ENCODE assay signal across 11 cellular contexts in genomic region chr4:1193206-1194027, GRCh38. TPM values are rescaled to one million over a fixed set of nuclear protein-coding genes. Genes with fewer than 3 reads are reported as not detected.
DNase-seq lines count a peak whose midpoint lies in the region; ATAC-seq, FAIRE-seq and TF ChIP-seq lines count a peak whose summit lies in the region.
"Had no signal": no experiment of that assay in that cellular context is flagged by ENCODE, and none has a peak within 500 bp of the region (broad histone marks: within the 10 kb centered on the region; RNA-seq: fewer than 3 reads in every experiment).

No MANE protein-coding gene starts in this region.

- peak; percentile 9 for ATAC-seq in HepG2
- peak; percentile 40 for ATAC-seq in stimulated activated memory B cell treated with anti-CD40 and anti-IgM and Interleukin-4, amounts not matched to agents 10 μg/mL and 1 μg/mL and 100 μg/mL, for 72 hours

- no peaks in the 10 kb centered on the region for H3K36me3 ChIP-seq in ascending aorta
- no peaks in the 10 kb centered on the region; a peak in 2 of 5 replicates for H3K36me3 ChIP-seq in HepG2 (replicated peaks in 1 of 2; ENCODE audit: control insufficient read depth in 1 of 2, insufficient read depth in 2 of 2, low read length in 2 of 2)

- BruUV-seq in HepG2 (replicated peaks; lab: Mats Ljungman, UMichigan): no TSS peak

- H3K27ac ChIP-seq in ascending aorta (peak overlapping the region; percentile 87 to 95), HepG2 (ENCODE audit: extremely low read length, insufficient read depth, low read length) (no peak overlapping the region)

- TF ChIP-seq POLR2A in HepG2 (IDR thresholded peaks at IDR 0.05; ENCODE audit: insufficient read depth in 1 of 2, low read depth in 2 of 2, low read length in 2 of 2): no peak

- no peaks in the 10 kb centered on the region for H3K9me3 Mint-ChIP-seq in stimulated activated memory B cell treated with anti-CD40 and anti-IgM and Interleukin-4, amounts not matched to agents 10 μg/mL and 1 μg/mL and 100 μg/mL, for 72 hours
- no peaks in the 10 kb centered on the region for H3K9me3 Mint-ChIP-seq in activated naive CD4-positive, alpha-beta T cell treated with anti-CD3 and anti-CD28 coated beads, Interleukin-2, amount 10 ng/mL, durations not matched to agents 7 days and 5 days
- H3K9me3 Mint-ChIP-seq: activated naive CD4-positive, alpha-beta T cell treated with anti-CD3 and anti-CD28 coated beads, Interleukin-2, amount 50 U/mL, for 24 hours had no signal

- no peaks in the 10 kb centered on the region for H3K27me3 Mint-ChIP-seq in stimulated activated memory B cell treated with anti-CD40 and anti-IgM and Interleukin-4, amounts not matched to agents 10 μg/mL and 1 μg/mL and 100 μg/mL, for 72 hours
- peaks cover 12% of the 10 kb centered on the region for H3K27me3 Mint-ChIP-seq in activated naive CD4-positive, alpha-beta T cell treated with anti-CD3 and anti-CD28 coated beads, Interleukin-2, amount 10 ng/mL, durations not matched to agents 7 days and 5 days
- H3K27me3 Mint-ChIP-seq: activated naive CD4-positive, alpha-beta T cell treated with anti-CD3 and anti-CD28 coated beads, Interleukin-2, amount 50 U/mL, for 24 hours had no signal

- no peak overlapping the region for H3K4me3 Mint-ChIP-seq in stimulated activated memory B cell treated with anti-CD40 and anti-IgM and Interleukin-4, amounts not matched to agents 10 μg/mL and 1 μg/mL and 100 μg/mL, for 72 hours
- H3K4me3 Mint-ChIP-seq in activated naive CD4-positive, alpha-beta T cell treated with anti-CD3 and anti-CD28 coated beads, Interleukin-2, amount 10 ng/mL, durations not matched to agents 7 days and 5 days: no peak overlapping the region
- H3K4me3 Mint-ChIP-seq: activated naive CD4-positive, alpha-beta T cell treated with anti-CD3 and anti-CD28 coated beads, Interleukin-2, amount 50 U/mL, for 24 hours had no signal

- H4K20me1 ChIP-seq in HepG2 (ENCODE audit: insufficient read depth, low read length): no peaks in the 10 kb centered on the region

- H3K4me3 ChIP-seq in GM12865 (ENCODE audit: low read depth, low read length) (no peak overlapping the region), ascending aorta (peak overlapping the region in 1 of 2 donors; percentile 25), HepG2 (replicated peaks in 1 of 3; ENCODE audit: insufficient read depth in 1 of 3, low read depth in 2 of 3, low read length in 3 of 3) (no peak overlapping the region)

- FAIRE-seq in HepG2 (lab: Jason Lieb, UNC): no peak
- FAIRE-seq in GM19239 (lab: Jason Lieb, UNC): no peak
- FAIRE-seq: H1 had no signal

- H3K27me3 ChIP-seq in ascending aorta (no peaks in the 10 kb centered on the region), HepG2 (ENCODE audit: control insufficient read depth in 1 of 2, insufficient read depth in 2 of 2, low read length in 2 of 2) (no peaks in the 10 kb centered on the region)

- no peaks in the 10 kb centered on the region for H3K4me1 Mint-ChIP-seq in stimulated activated memory B cell treated with anti-CD40 and anti-IgM and Interleukin-4, amounts not matched to agents 10 μg/mL and 1 μg/mL and 100 μg/mL, for 72 hours
- peaks cover 7% of the 10 kb centered on the region for H3K4me1 Mint-ChIP-seq in activated naive CD4-positive, alpha-beta T cell treated with anti-CD3 and anti-CD28 coated beads, Interleukin-2, amount 10 ng/mL, durations not matched to agents 7 days and 5 days

- DNase-seq in GM12865 (ENCODE audit: low read depth): peak; percentile 1
- peak in 1 of 2 donors; percentile 59 for DNase-seq in ascending aorta (ENCODE audit: low spot score in 2 of 2)
- DNase-seq in HepG2 (ENCODE audit: low spot score): no peak
- no peak for DNase-seq in GM19239 (ENCODE audit: insufficient read length, low spot score)
- no peak for DNase-seq in SKM-1 (lab: John Stamatoyannopoulos, UW; ENCODE audit: unreplicated experiment)
- DNase-seq in activated naive CD4-positive, alpha-beta T cell treated with anti-CD3 and anti-CD28 coated beads, Interleukin-2, amount 10 ng/mL, durations not matched to agents 7 days and 5 days: no peak
- DNase-seq in NCI-H345 (lab: John Stamatoyannopoulos, UW): no peak
- DNase-seq: NCI-H1417 treated with DMSO at 0.1 percent for 48 hours had no signal

- no peak overlapping the region for H3K27ac Mint-ChIP-seq in stimulated activated memory B cell treated with anti-CD40 and anti-IgM and Interleukin-4, amounts not matched to agents 10 μg/mL and 1 μg/mL and 100 μg/mL, for 72 hours
- H3K27ac Mint-ChIP-seq in activated naive CD4-positive, alpha-beta T cell treated with anti-CD3 and anti-CD28 coated beads, Interleukin-2, amount 10 ng/mL, durations not matched to agents 7 days and 5 days: no peak overlapping the region
- H3K27ac Mint-ChIP-seq: activated naive CD4-positive, alpha-beta T cell treated with anti-CD3 and anti-CD28 coated beads, Interleukin-2, amount 50 U/mL, for 24 hours had no signal

- no peak overlapping the region for H3K9ac ChIP-seq in HepG2 (ENCODE audit: insufficient read depth, low read depth, low read length)

- in situ Hi-C loops in HepG2 (cut with HindIII; ENCODE audit: extremely low pct_ligation_motif_present, low pct_unique_long_range_greater_than_20kb): no loop called here

- no peak for TF ChIP-seq RAD21 in HepG2 (CRISPR knock-in tag; IDR thresholded peaks at IDR 0.05)

- H3K9me3 ChIP-seq in ascending aorta (no peaks in the 10 kb centered on the region), HepG2 (ENCODE audit: low read length) (no peaks in the 10 kb centered on the region)

- no peaks in the 10 kb centered on the region for H3K79me2 ChIP-seq in HepG2 (ENCODE audit: insufficient read depth, low read length)

- no peak overlapping the region for H2AFZ ChIP-seq in HepG2 (ENCODE audit: low read length)

- CTCF ChIA-PET in HepG2 (lab: Yijun Ruan, JAX; ENCODE audit: low intra/inter-chr PET ratio, low total read pairs): no interaction called here
- CTCF ChIA-PET in activated naive CD4-positive, alpha-beta T cell treated with anti-CD3 and anti-CD28 coated beads, Interleukin-2, amount 10 ng/mL, durations not matched to agents 7 days and 5 days (lab: Charles Lee): no interaction called here

- TF ChIP-seq CTCF in GM12865 (IDR thresholded peaks at IDR 0.05; ENCODE audit: insufficient read depth, low read depth, low read length, missing control alignments) (no peak), ascending aorta (IDR thresholded peaks at IDR 0.05) (no peak), HepG2 (CRISPR knock-in tag; IDR thresholded peaks at IDR 0.05) (no peak)

- POLR2A ChIA-PET in HepG2 (lab: Yijun Ruan, JAX): interaction anchor here (2.2 to 2.8 kb wide), 2 partner anchors 11 to 20 kb away, joined by 11 to 15 read pairs; no protein-coding TSS in a partner anchor

- intact Hi-C loops in ascending aorta (cut with DNase I) (loop anchor here (2.0 to 5.0 kb wide), 5 partner anchors 17 to 261 kb away; partner anchors contain the start of genes CTBP1, GAK and TMEM175), HepG2 (cut with micrococcal nuclease; ENCODE audit: unreplicated experiment) (no loop called here)

- TF ChIP-seq EP300 in HepG2 (IDR thresholded peaks at IDR 0.05; ENCODE audit: low read depth in 2 of 2, low read length in 2 of 2) (no peak), HepG2 (CRISPR knock-in tag; IDR thresholded peaks at IDR 0.05; ENCODE audit: borderline replicate concordance) (no peak)

- 64% methylated on average over 28 of the region's 28 CpGs for WGBS in HepG2 (ENCODE audit: low lambda C conversion rate)

- H3K36me3 Mint-ChIP-seq in stimulated activated memory B cell treated with anti-CD40 and anti-IgM and Interleukin-4, amounts not matched to agents 10 μg/mL and 1 μg/mL and 100 μg/mL, for 72 hours: no peaks in the 10 kb centered on the region
- H3K36me3 Mint-ChIP-seq in activated naive CD4-positive, alpha-beta T cell treated with anti-CD3 and anti-CD28 coated beads, Interleukin-2, amount 10 ng/mL, durations not matched to agents 7 days and 5 days: peaks cover 18% of the 10 kb centered on the region

- H3K4me2 ChIP-seq in HepG2 (ENCODE audit: low read depth, low read length): no peak overlapping the region

- peaks cover 18 to 23% of the 10 kb centered on the region in 2 donors for H3K4me1 ChIP-seq in ascending aorta
- H3K4me1 ChIP-seq in HepG2 (ENCODE audit: insufficient read depth, low read length): peaks cover 15% of the 10 kb centered on the region

RNA-seq across cellular contexts. Expression of gene SPON2, which starts 21.0 kb away (rescaled TPM):
- total RNA-seq in ascending aorta: 14.0 TPM
- total RNA-seq in HepG2 (2016; rRNA removed; fragmentation: Illumina TruSeq; extraction: Trizol): 12.5 and 17.4 TPM in 2 replicates
- total RNA-seq in HepG2 (2016; cell fraction: cytosol; rRNA removed; fragmentation: Illumina TruSeq; extraction: Trizol; ENCODE audit: low read depth): 4.7 and 5.3 TPM in 2 replicates
- 13.2 and 25.5 TPM in 2 replicates for total RNA-seq in HepG2 (2016; cell fraction: insoluble cytoplasmic fraction; rRNA removed; fragmentation: Illumina TruSeq; extraction: Trizol)
- 9.4 and 9.5 TPM in 2 replicates for total RNA-seq in HepG2 (2016; cell fraction: membrane; rRNA removed; fragmentation: Illumina TruSeq; extraction: Trizol)
- total RNA-seq in HepG2 (2016; cell fraction: nucleus; rRNA removed; fragmentation: Illumina TruSeq; extraction: Trizol): 15.0 and 17.4 TPM in 2 replicates
- polyA plus RNA-seq in HepG2 (2011; rRNA removed): 55.2 and 80.8 TPM in 2 replicates
- polyA plus RNA-seq in HepG2 (2011; cell fraction: cytosol; rRNA removed): 34.7 and 69.3 TPM in 2 replicates
- polyA plus RNA-seq in HepG2 (2011; cell fraction: nucleus; rRNA removed): 320 and 335 TPM in 2 replicates
- 21.8 and 46.8 TPM in 2 replicates for polyA plus RNA-seq in HepG2 (2012)
- polyA plus RNA-seq in HepG2 (2016; cell fraction: cytosol; fragmentation: Illumina TruSeq; extraction: Trizol; ENCODE audit: low read depth): 3.7 and 4.9 TPM in 2 replicates
- 12.3 and 15.6 TPM in 2 replicates for polyA plus RNA-seq in HepG2 (2016; cell fraction: insoluble cytoplasmic fraction; fragmentation: Illumina TruSeq; extraction: Trizol; ENCODE audit: low read depth)
- polyA plus RNA-seq in HepG2 (2016; cell fraction: membrane; fragmentation: Illumina TruSeq; extraction: Trizol; ENCODE audit: low read depth): 8.6 and 9.0 TPM in 2 replicates
- polyA plus RNA-seq in HepG2 (2016; cell fraction: nucleus; fragmentation: Illumina TruSeq; extraction: Trizol; ENCODE audit: insufficient read depth, low read depth): 34.9 and 43.2 TPM in 2 replicates
- 0.65 and 46.4 TPM in 2 replicates for polyA minus RNA-seq in HepG2 (2011; rRNA and poly(A)+ RNA removed; ENCODE audit: low replicate concordance)
- polyA minus RNA-seq in HepG2 (2011; cell fraction: cytosol; rRNA and poly(A)+ RNA removed): 20.2 and 29.8 TPM in 2 replicates
- polyA minus RNA-seq in HepG2 (2011; cell fraction: nucleus; rRNA and poly(A)+ RNA removed): 33.9 and 38.4 TPM in 2 replicates

RNA-seq across cellular contexts. Expression of gene CTBP1, which starts 55.5 kb away (rescaled TPM):
- total RNA-seq in ascending aorta: 273 TPM
- total RNA-seq in HepG2 (2016; rRNA removed; fragmentation: Illumina TruSeq; extraction: Trizol): 106 and 112 TPM in 2 replicates
- 119 TPM in 2 replicates for total RNA-seq in HepG2 (2016; cell fraction: cytosol; rRNA removed; fragmentation: Illumina TruSeq; extraction: Trizol; ENCODE audit: low read depth)
- total RNA-seq in HepG2 (2016; cell fraction: insoluble cytoplasmic fraction; rRNA removed; fragmentation: Illumina TruSeq; extraction: Trizol): 83.8 and 121 TPM in 2 replicates
- 133 and 173 TPM in 2 replicates for total RNA-seq in HepG2 (2016; cell fraction: membrane; rRNA removed; fragmentation: Illumina TruSeq; extraction: Trizol)
- total RNA-seq in HepG2 (2016; cell fraction: nucleus; rRNA removed; fragmentation: Illumina TruSeq; extraction: Trizol): 51.5 and 60.9 TPM in 2 replicates
- polyA plus RNA-seq in HepG2 (2011; rRNA removed): 78.5 and 123 TPM in 2 replicates
- polyA plus RNA-seq in HepG2 (2011; cell fraction: cytosol; rRNA removed): 87.2 and 182 TPM in 2 replicates
- polyA plus RNA-seq in HepG2 (2011; cell fraction: nucleus; rRNA removed): 489 and 636 TPM in 2 replicates
- 69.0 and 92.6 TPM in 2 replicates for polyA plus RNA-seq in HepG2 (2012)
- 49.5 and 64.7 TPM in 2 replicates for polyA plus RNA-seq in HepG2 (2016; cell fraction: cytosol; fragmentation: Illumina TruSeq; extraction: Trizol; ENCODE audit: low read depth)
- 101 and 112 TPM in 2 replicates for polyA plus RNA-seq in HepG2 (2016; cell fraction: insoluble cytoplasmic fraction; fragmentation: Illumina TruSeq; extraction: Trizol; ENCODE audit: low read depth)
- 103 and 116 TPM in 2 replicates for polyA plus RNA-seq in HepG2 (2016; cell fraction: membrane; fragmentation: Illumina TruSeq; extraction: Trizol; ENCODE audit: low read depth)
- polyA plus RNA-seq in HepG2 (2016; cell fraction: nucleus; fragmentation: Illumina TruSeq; extraction: Trizol; ENCODE audit: insufficient read depth, low read depth): 152 and 155 TPM in 2 replicates
- 136 and 350 TPM in 2 replicates for polyA minus RNA-seq in HepG2 (2011; rRNA and poly(A)+ RNA removed; ENCODE audit: low replicate concordance)
- 85.1 and 100 TPM in 2 replicates for polyA minus RNA-seq in HepG2 (2011; cell fraction: cytosol; rRNA and poly(A)+ RNA removed)
- polyA minus RNA-seq in HepG2 (2011; cell fraction: nucleus; rRNA and poly(A)+ RNA removed): 47.7 and 48.4 TPM in 2 replicates
